Comparison of ENCODE assay signal across 16 cellular contexts in the genomic region with DNA sequence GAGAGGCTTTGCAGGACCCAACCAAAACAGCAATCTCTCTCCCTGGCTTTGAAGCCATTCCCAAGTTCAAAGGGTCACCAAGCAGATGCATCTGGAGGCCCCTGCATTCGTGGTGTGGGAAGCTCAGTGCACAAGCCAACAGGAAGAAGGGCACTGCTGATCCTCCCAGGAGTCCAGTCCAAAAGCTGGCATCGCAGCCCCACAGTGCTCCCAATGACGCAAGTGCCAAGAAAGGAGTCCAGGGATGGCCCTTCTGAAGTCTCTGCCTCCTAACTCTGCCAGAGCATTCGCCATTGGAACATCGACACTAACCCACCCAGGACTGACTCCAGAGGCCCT. TPM values are rescaled to one million over a fixed set of nuclear protein-coding genes. Genes with fewer than 3 reads are reported as not detected.
A peak's percentile ranks its signal among the peaks of the same experiment; 100 is the strongest.
DNase-seq lines count a peak whose midpoint lies in the region; ATAC-seq and TF ChIP-seq lines count a peak whose summit lies in the region.
"Had no signal": no experiment of that assay in that cellular context is flagged by ENCODE, and none has a peak within 500 bp of the region (broad histone marks: within the 10 kb centered on the region; RNA-seq: fewer than 3 reads in every experiment).

No MANE protein-coding gene starts in this region.

- no peak overlapping the region for H4K91ac ChIP-seq in H9 (ENCODE audit: insufficient read length, low read depth, low read length)

- H3K9ac ChIP-seq in H9 (ENCODE audit: extremely low read depth, insufficient read length, low read length) = no peak overlapping the region

- H3K4me1 Mint-ChIP-seq in H9 = peaks cover 50% of the 10 kb centered on the region in 2 experiments
- peaks cover 41% of the 10 kb centered on the region for H3K4me1 Mint-ChIP-seq in MCF 10A (ENCODE audit: insufficient read depth, unreplicated experiment)

- H3K27me3 Mint-ChIP-seq in H9 (ENCODE audit: low read depth) (no peaks in the 10 kb centered on the region), MCF 10A (ENCODE audit: insufficient read depth, unreplicated experiment) (no peaks in the 10 kb centered on the region)
- H3K27me3 Mint-ChIP-seq: activated CD4-positive, alpha-beta T cell treated with anti-CD3 and anti-CD28 coated beads, Interleukin-2, amount 10 ng/mL, durations not matched to agents 7 days and 5 days had no signal

- intact Hi-C loops in MCF 10A (cut with micrococcal nuclease) (no loop called here), sigmoid colon (cut with DNase I) (no loop called here)

- H3K36me3 Mint-ChIP-seq in H9 (ENCODE audit: insufficient read depth in 1 of 3, low read depth in 3 of 3) = no peaks in the 10 kb centered on the region; a peak in 1 of 7 replicates
- peaks cover 26% of the 10 kb centered on the region for H3K36me3 Mint-ChIP-seq in MCF 10A (ENCODE audit: insufficient read depth, unreplicated experiment)

- no TSS peak for BruUV-seq in MCF 10A (replicated peaks; lab: Mats Ljungman, UMichigan)

- H3K23me2 ChIP-seq in H9 (ENCODE audit: insufficient read length, low read depth, low read length, poor library complexity, severe bottlenecking) = no peaks in the 10 kb centered on the region

- no peak overlapping the region for H3K4ac ChIP-seq in H9 (ENCODE audit: low read depth, low read length)

- no peak overlapping the region for H2AFZ ChIP-seq in H9 (ENCODE audit: low read length)

- H2BK12ac ChIP-seq in H9 (ENCODE audit: insufficient read length, low read depth, low read length) = no peak overlapping the region

- peaks cover 4% of the 10 kb centered on the region; the same call in 1 of the 2 replicates for H3K4me1 ChIP-seq in H9 (ENCODE audit: insufficient read depth, low read length)
- peaks cover 0 to 94% (median 89%) of the 10 kb centered on the region in 4 donors for H3K4me1 ChIP-seq in sigmoid colon

- H2AK5ac ChIP-seq in H9 (ENCODE audit: insufficient read length, low read length) = no peak overlapping the region

- TF ChIP-seq EP300 in sigmoid colon (IDR thresholded peaks at IDR 0.05) = no peak

- no peak overlapping the region for H3K23ac ChIP-seq in H9 (ENCODE audit: insufficient read length, low read depth, low read length)

- TF ChIP-seq CTCF in H9 (conservative IDR thresholded peaks at IDR 0.05) (no peak), MCF 10A (IDR thresholded peaks at IDR 0.05; ENCODE audit: unreplicated experiment) (no peak), sigmoid colon (IDR thresholded peaks at IDR 0.05) (no peak)

- no peak overlapping the region for H3K18ac ChIP-seq in H9 (ENCODE audit: insufficient read length, low read depth, low read length)

- peaks cover 30% of the 10 kb centered on the region; the same call in 1 of the 2 replicates for H3K79me2 ChIP-seq in H9 (ENCODE audit: insufficient read depth, low read length)

- no peak overlapping the region for H3K27ac ChIP-seq in H9 (ENCODE audit: insufficient read length, low read depth, low read length)
- peak overlapping the region in 3 of 4 donors; percentile 55 to 68 (median 57) for H3K27ac ChIP-seq in sigmoid colon

- POLR2A ChIA-PET in MCF 10A (lab: Yijun Ruan, JAX) = interaction anchor here (6.5 to 10.7 kb wide), 4 partner anchors 11 to 51 kb away, joined by 75 to 511 read pairs (median 91); a partner anchor contains a TSS

- H4K5ac ChIP-seq in H9 (ENCODE audit: insufficient read length, low read depth, low read length) = no peak overlapping the region

- CTCF ChIA-PET in MCF 10A (lab: Yijun Ruan, JAX) = interaction anchor here (0.6 to 24.9 kb wide), 5 partner anchors 8 to 62 kb away, joined by 3 to 336 read pairs (median 75); a partner anchor contains a TSS

- H3K9me3 Mint-ChIP-seq in H9 (no peaks in the 10 kb centered on the region), MCF 10A (ENCODE audit: unreplicated experiment) (no peaks in the 10 kb centered on the region)
- H3K9me3 Mint-ChIP-seq: activated CD4-positive, alpha-beta T cell treated with anti-CD3 and anti-CD28 coated beads, Interleukin-2, amount 10 ng/mL, durations not matched to agents 7 days and 5 days had no signal

- TF ChIP-seq POLR2A in sigmoid colon (IDR thresholded peaks at IDR 0.05) = no peak

- no peak overlapping the region for H3T11ph ChIP-seq in H9 (ENCODE audit: low read length)

- H3K4me2 ChIP-seq in H9 (ENCODE audit: insufficient read depth, insufficient read length, low read length) = no peak overlapping the region

- H3K9me3 ChIP-seq in H9 (ENCODE audit: control insufficient read depth, low read depth, low read length) (no peaks in the 10 kb centered on the region), sigmoid colon (no peaks in the 10 kb centered on the region)

- DNase-seq in H9 (no peak), MCF 10A (ENCODE audit: unreplicated experiment) (no peak), islet precursor cell (peak; percentile 46), sigmoid colon (no peak), NCI-H524 treated with DMSO at 0.1 percent for 48 hours (lab: John Stamatoyannopoulos, UW) (no peak)
- DNase-seq in activated effector memory CD4-positive, alpha-beta T cell treated with anti-CD3 and anti-CD28 coated beads, Interleukin-2, amount 50 U/mL, for 16 hours = no peak
- DNase-seq: activated CD4-positive, alpha-beta T cell treated with anti-CD3 and anti-CD28 coated beads, Interleukin-2, amount 10 ng/mL, durations not matched to agents 7 days and 5 days; hippocampal formation; Kasumi-1; NCI-H2029; NCI-H82; SIG-M5; stimulated activated CD4-positive, alpha-beta T cell treated with anti-CD3 and anti-CD28 coated beads, Interleukin-1b, Interleukin-23, amount 100 ng/mL, for 48 hours had no signal

- H4K20me1 ChIP-seq in H9 (ENCODE audit: control insufficient read depth, insufficient read depth, insufficient read length) = no peaks in the 10 kb centered on the region

- no peak overlapping the region for H2BK15ac ChIP-seq in H9 (ENCODE audit: low read depth, low read length)

- WGBS in H9 (ENCODE audit: extremely low coverage, insufficient read length, low lambda C conversion rate) = no CpG with 5 or more reads among the region's 5 CpGs
- 81 to 84% methylated on average over 5 of the region's 5 CpGs for whole genome bisulfite sequencing in sigmoid colon, 2 donors

- H3K14ac ChIP-seq in H9 (ENCODE audit: insufficient read depth, low read length) = no peak overlapping the region

- no peak overlapping the region for H2BK5ac ChIP-seq in H9 (ENCODE audit: insufficient read length, low read length)

- no peak for ATAC-seq in GM21723 (IDR thresholded peaks at IDR 0.05; ENCODE audit: unreplicated experiment)
- no peak for ATAC-seq in HG03045 (IDR thresholded peaks at IDR 0.05; ENCODE audit: unreplicated experiment)
- ATAC-seq: GM12878 had no signal

- H2BK120ac ChIP-seq in H9 (ENCODE audit: low read depth, low read length, poor library complexity, severe bottlenecking) = no peak overlapping the region

- H3K27me3 ChIP-seq in H9 (ENCODE audit: insufficient read depth, low read length) = no peaks in the 10 kb centered on the region
- H3K27me3 ChIP-seq in sigmoid colon = no peaks in the 10 kb centered on the region

- no peak overlapping the region for H3K4me3 ChIP-seq in sigmoid colon
- H3K4me3 ChIP-seq: GM12878 had no signal

- no peak overlapping the region for H2BK20ac ChIP-seq in H9 (ENCODE audit: low read depth, low read length, poor library complexity, severe bottlenecking)

- H3K27ac Mint-ChIP-seq in H9 (peak overlapping the region in 2 of 3 experiments; percentile 23 to 74; a peak in 2 of 7 replicates), MCF 10A (ENCODE audit: low read depth, unreplicated experiment) (peak overlapping the region; percentile 87)
- H3K27ac Mint-ChIP-seq: activated CD4-positive, alpha-beta T cell treated with anti-CD3 and anti-CD28 coated beads, Interleukin-2, amount 10 ng/mL, durations not matched to agents 7 days and 5 days had no signal

- H3K4me3 Mint-ChIP-seq in H9 (no peak overlapping the region), MCF 10A (ENCODE audit: unreplicated experiment) (no peak overlapping the region)
- H3K4me3 Mint-ChIP-seq: activated CD4-positive, alpha-beta T cell treated with anti-CD3 and anti-CD28 coated beads, Interleukin-2, amount 10 ng/mL, durations not matched to agents 7 days and 5 days had no signal

- no peaks in the 10 kb centered on the region for H3K36me3 ChIP-seq in sigmoid colon

- H3K56ac ChIP-seq in H9 (ENCODE audit: insufficient read length, low read depth, low read length) = no peak overlapping the region

- peaks cover 2% of the 10 kb centered on the region for H3K79me1 ChIP-seq in H9 (ENCODE audit: insufficient read depth, low read depth, low read length, poor library complexity, severe bottlenecking)

- H4K8ac ChIP-seq in H9 (replicated peaks; ENCODE audit: insufficient read length, low read depth, low read length) = no peak overlapping the region

RNA-seq across cellular contexts. Expression of a gene that starts 25.1 kb away (rescaled TPM):
- total RNA-seq in H9 (2021) (88.9 and 92.8 TPM in 2 replicates), MCF 10A (2022) (216 and 256 TPM in 2 replicates), sigmoid colon (100 to 1,000 TPM in 1 of 4 donors, 10 to 100 TPM in 3; 41.0 to 127 (median 42.7) TPM)
- polyA plus RNA-seq in sigmoid colon = 100 to 1,000 TPM in 2 of 3 donors, 10 to 100 TPM in 1; 79.3 to 111 (median 101) TPM

RNA-seq across cellular contexts. Expression of a gene that starts 39.6 kb away (rescaled TPM):
- total RNA-seq in H9 (2021) (2,950 and 3,019 TPM in 2 replicates), MCF 10A (2022) (2,870 and 3,181 TPM in 2 replicates), sigmoid colon (1,000 to 10,000 TPM; 2,593 to 3,468 (median 2,960) TPM)
- polyA plus RNA-seq in sigmoid colon = 1,000 to 10,000 TPM; 3,521 to 5,499 (median 3,713) TPM

RNA-seq across cellular contexts. Expression of a gene that starts 45.9 kb away (rescaled TPM):
- total RNA-seq in H9 (2021) = 125 and 137 TPM in 2 replicates
- 116 and 117 TPM in 2 replicates for total RNA-seq in MCF 10A (2022)
- total RNA-seq in sigmoid colon = 10 to 100 TPM; 30.3 to 70.3 (median 40.4) TPM
- 10 to 100 TPM in 2 of 3 donors, 1 to 10 TPM in 1; 9.2 to 43.3 (median 18.0) TPM for polyA plus RNA-seq in sigmoid colon

RNA-seq across cellular contexts. Expression of a gene that starts 51.2 kb away (rescaled TPM):
- total RNA-seq in H9 (2021) (2,441 and 2,702 TPM in 2 replicates), MCF 10A (2022) (2,753 and 3,369 TPM in 2 replicates), sigmoid colon (under 1 TPM; under 0.01 TPM)
- polyA plus RNA-seq in sigmoid colon = not detected

RNA-seq across cellular contexts. Expression of a gene that starts 52.6 kb away (rescaled TPM):
- total RNA-seq in H9 (2021) (3,262 and 3,277 TPM in 2 replicates), MCF 10A (2022) (1,764 and 2,069 TPM in 2 replicates), sigmoid colon (under 1 TPM in 3 of 4 donors, not detected in 1; under 0.01 TPM)
- not detected for polyA plus RNA-seq in sigmoid colon
